In the genomic region with DNA sequence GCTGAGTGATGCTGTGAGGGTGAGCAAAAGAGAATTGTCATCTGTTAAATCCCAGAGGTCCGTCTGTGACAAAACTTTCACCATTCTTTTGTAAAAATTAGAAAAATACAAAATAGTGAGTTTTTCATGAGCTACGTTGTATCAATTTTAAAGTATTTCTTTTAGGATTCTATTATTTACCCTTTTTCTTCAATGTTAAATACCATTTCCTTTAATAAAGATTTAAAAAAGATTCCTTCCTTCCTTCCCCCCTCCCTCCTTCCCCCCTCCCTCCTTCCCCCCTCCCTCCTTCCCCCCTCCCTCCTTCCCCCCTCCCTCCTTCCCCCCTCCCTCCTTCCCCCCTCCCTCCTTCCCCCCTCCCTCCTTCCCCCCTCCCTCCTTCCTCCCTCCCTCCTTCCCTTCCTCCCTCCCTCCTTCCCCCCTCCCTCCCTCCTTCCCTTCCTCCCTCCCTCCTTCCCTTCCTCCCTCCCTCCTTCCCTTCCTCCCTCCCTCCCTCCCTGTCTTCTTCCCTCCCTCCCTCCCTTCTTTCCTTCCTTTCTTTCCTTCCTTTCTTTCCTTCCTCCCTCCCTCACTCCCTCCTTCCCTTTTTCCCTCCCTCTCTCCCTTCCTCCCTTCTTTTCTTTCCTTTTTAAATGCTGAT, we compare ENCODE assay signal across 8 cellular contexts.
A peak's percentile ranks its signal among the peaks of the same experiment; 100 is the strongest.
DNase-seq lines count a peak whose midpoint lies in the region; ATAC-seq, FAIRE-seq and TF ChIP-seq lines count a peak whose summit lies in the region.
"Not testable (repeated sequence)": the region's sequence is repeated elsewhere in the genome, so short reads cannot be mapped to it uniquely, and the experiment has no call there.

No MANE protein-coding gene starts in this region.

- H3K9me1 ChIP-seq in K562 (ENCODE audit: control insufficient read depth, insufficient read depth, low read length): not testable (repeated sequence)

- not testable (repeated sequence) for H3K27ac ChIP-seq in H9 (ENCODE audit: insufficient read length, low read depth, low read length); K562 (ENCODE audit: extremely low read depth, low read depth, low read length); H1 (ENCODE audit: low read depth, low read length); iPS-20b (ENCODE audit: low read length); neural progenitor cell
- H3K27ac ChIP-seq in sigmoid colon (peak overlapping the region in 3 of 4 donors; percentile 44 to 77 (median 47)), vagina (peak overlapping the region; percentile 20)

- not testable (repeated sequence) for H3K4me3 Mint-ChIP-seq in H9, WTC11, neural progenitor cell

- TF ChIP-seq RAD21 in K562 (CRISPR knock-in tag; conservative IDR thresholded peaks at IDR 0.05 in 1 of 2, IDR thresholded peaks at IDR 0.05 in 1 of 2); H1 (IDR thresholded peaks at IDR 0.05 in 1 of 2, conservative IDR thresholded peaks at IDR 0.05 in 1 of 2; ENCODE audit: low read depth in 2 of 2, low read length in 2 of 2): not testable (repeated sequence)

- H3K4me2 ChIP-seq in H9 (ENCODE audit: insufficient read depth, insufficient read length, low read length); K562 (ENCODE audit: insufficient read depth, low read length): not testable (repeated sequence)
- H3K4me2 ChIP-seq in H1 (ENCODE audit: insufficient read depth in 1 of 2, low read depth in 2 of 2, low read length in 2 of 2) (0 out of 4 replicates have a peak overlapping the region, but pooled peaks of 1 of the 2 experiments have one; percentile 28), neural progenitor cell (peak overlapping the region; percentile 73)

- H3K23ac ChIP-seq in H9 (ENCODE audit: insufficient read length, low read depth, low read length); H1 (ENCODE audit: insufficient read length): not testable (repeated sequence)

- not testable (repeated sequence) for H4K20me1 ChIP-seq in H9 (ENCODE audit: control insufficient read depth, insufficient read depth, insufficient read length); K562 (replicated peaks; ENCODE audit: control insufficient read depth, insufficient read depth, low read length); H1 (replicated peaks in 1 of 2; ENCODE audit: control insufficient read depth in 1 of 2, insufficient read depth in 2 of 2, low read length in 2 of 2); neural progenitor cell (ENCODE audit: low read depth)

- not testable (repeated sequence) for H3K27me3 ChIP-seq in H9 (ENCODE audit: insufficient read depth, low read length); K562 (ENCODE audit: control insufficient read depth in 2 of 2, insufficient read depth in 2 of 2, low read length in 2 of 2); H1 (replicated peaks in 1 of 4; ENCODE audit: control insufficient read depth in 3 of 4, extremely low read depth in 1 of 4, insufficient read depth in 3 of 4, low read length in 3 of 4); iPS-20b (ENCODE audit: insufficient read depth, low read length); neural progenitor cell; sigmoid colon; vagina

- H3K36me3 ChIP-seq in K562 (ENCODE audit: control insufficient read depth, insufficient read depth, low read length); H1 (ENCODE audit: control insufficient read depth in 2 of 4, insufficient read depth in 4 of 4, low read length in 3 of 4); iPS-20b (ENCODE audit: insufficient read depth, low read depth, low read length); neural progenitor cell; sigmoid colon; vagina: not testable (repeated sequence)

- not testable (repeated sequence) for H3K4ac ChIP-seq in H9 (ENCODE audit: low read depth, low read length)
- H3K4ac ChIP-seq in H1 (replicated peaks; ENCODE audit: insufficient read length, low read depth, low read length): peak overlapping the region; percentile 24

- not testable (repeated sequence) for H2BK20ac ChIP-seq in H9 (ENCODE audit: low read depth, low read length, poor library complexity, severe bottlenecking); H1 (ENCODE audit: low read length)

- DNase-seq in H9; WTC11 (ENCODE audit: low spot score); K562 (ENCODE audit: extremely low read depth in 1 of 4, low spot score in 3 of 4); H1 (ENCODE audit: low read depth in 1 of 2, low spot score in 2 of 2); neural progenitor cell (ENCODE audit: low spot score); sigmoid colon; vagina (ENCODE audit: extremely low spot score in 2 of 2): not testable (repeated sequence)

- H2AK5ac ChIP-seq in H9 (ENCODE audit: insufficient read length, low read length); H1 (ENCODE audit: low read depth, low read length): not testable (repeated sequence)

- TF ChIP-seq CTCF in H9 (conservative IDR thresholded peaks at IDR 0.05); WTC11 (IDR thresholded peaks at IDR 0.05); K562 (IDR thresholded peaks at IDR 0.05 in 2 of 3, conservative IDR thresholded peaks at IDR 0.05 in 1 of 3; ENCODE audit: insufficient read depth in 2 of 3, low read depth in 1 of 3, low read length in 3 of 3); H1 (IDR thresholded peaks at IDR 0.05; ENCODE audit: control extremely low read depth in 1 of 3, insufficient read depth in 1 of 3, low read depth in 1 of 3, low read length in 3 of 3); neural progenitor cell (IDR thresholded peaks at IDR 0.05); sigmoid colon (IDR thresholded peaks at IDR 0.05); vagina (IDR thresholded peaks at IDR 0.05): not testable (repeated sequence)

- not testable (repeated sequence) for H3K79me1 ChIP-seq in H9 (ENCODE audit: insufficient read depth, low read depth, low read length, poor library complexity, severe bottlenecking); H1 (ENCODE audit: low read depth, low read length)

- not testable (repeated sequence) for FAIRE-seq in K562 (lab: Jason Lieb, UNC); H1 (lab: Jason Lieb, UNC)

- H2BK5ac ChIP-seq in H9 (ENCODE audit: insufficient read length, low read length); H1 (ENCODE audit: low read depth, low read length): not testable (repeated sequence)

- peaks cover 16% of the 10 kb centered on the region for H3K4me1 ChIP-seq in H9 (ENCODE audit: insufficient read depth, low read length)
- not testable (repeated sequence) for H3K4me1 ChIP-seq in K562 (replicated peaks in 1 of 2; ENCODE audit: control insufficient read depth in 2 of 2, insufficient read depth in 2 of 2, low read length in 2 of 2)
- H3K4me1 ChIP-seq in H1 (replicated peaks in 1 of 4; ENCODE audit: control insufficient read depth in 3 of 4, insufficient read depth in 4 of 4, low read length in 3 of 4): peaks cover 4 to 15% (median 12%) of the 10 kb centered on the region in 4 experiments; a peak in 5 of 7 replicates
- peaks cover 36% of the 10 kb centered on the region for H3K4me1 ChIP-seq in iPS-20b (ENCODE audit: insufficient read depth, low read length)
- peaks cover 47% of the 10 kb centered on the region for H3K4me1 ChIP-seq in neural progenitor cell
- peaks cover 0 to 36% (median 28%) of the 10 kb centered on the region in 4 donors for H3K4me1 ChIP-seq in sigmoid colon
- peaks cover 11% of the 10 kb centered on the region for H3K4me1 ChIP-seq in vagina

- not testable (repeated sequence) for H3K14ac ChIP-seq in H9 (ENCODE audit: insufficient read depth, low read length); H1 (ENCODE audit: insufficient read length)

- not testable (repeated sequence) for H3K9me3 Mint-ChIP-seq in H9, WTC11, neural progenitor cell

- POLR2A ChIA-PET in WTC11 (lab: Charles Lee); H1 (lab: Charles Lee; ENCODE audit: partially characterized antibody): not testable (repeated sequence)
- POLR2A ChIA-PET in K562 (lab: Yijun Ruan, JAX): interaction anchor here (0.5 kb wide), 1 partner anchor 99 kb away, joined by 3 read pairs; no protein-coding TSS in a partner anchor

- H2AFZ ChIP-seq in H9 (ENCODE audit: low read length); K562 (ENCODE audit: low read depth, low read length); H1 (ENCODE audit: low read length); neural progenitor cell (replicated peaks): not testable (repeated sequence)

- not testable (repeated sequence) for TF ChIP-seq EP300 in K562 (IDR thresholded peaks at IDR 0.05; ENCODE audit: low read length); H1 (IDR thresholded peaks at IDR 0.05; ENCODE audit: borderline replicate concordance in 1 of 2, low read depth in 2 of 2, low read length in 2 of 2); sigmoid colon (IDR thresholded peaks at IDR 0.05)

- no CpG with 5 or more reads among the region's 2 CpGs for WGBS in H9 (ENCODE audit: extremely low coverage, insufficient read length, low lambda C conversion rate)
- WGBS in K562 (ENCODE audit: insufficient coverage, low coverage, missing lambda C conversion rate): 0% methylated on average over 2 of the region's 2 CpGs
- 94% methylated on average over 2 of the region's 2 CpGs; no CpG with 5 or more reads in 1 of the 2 experiments for WGBS in H1 (ENCODE audit: extremely low coverage in 1 of 2, insufficient coverage in 1 of 2, insufficient read length in 1 of 2, insufficient replicate concordance in 2 of 2, low coverage in 1 of 2, low lambda C conversion rate in 2 of 2, missing lambda C conversion rate in 1 of 2), 2 experiments
- 92 to 97% methylated on average over 2 of the region's 2 CpGs for WGBS in sigmoid colon, 2 donors

- not testable (repeated sequence) for H3K4me3 ChIP-seq in K562; H1 (ENCODE audit: extremely low read depth in 1 of 4, insufficient read depth in 2 of 4, low read depth in 3 of 4, low read length in 4 of 4); iPS-20b (ENCODE audit: low read length); neural progenitor cell; sigmoid colon; vagina

- in situ Hi-C loops in K562 (cut with MboI): not testable (repeated sequence)

- peak overlapping the region; percentile 47 to 94 (median 79); a peak in 5 of 7 replicates for H3K27ac Mint-ChIP-seq in H9
- peak overlapping the region; percentile 85 for H3K27ac Mint-ChIP-seq in WTC11
- peak overlapping the region; percentile 84 for H3K27ac Mint-ChIP-seq in neural progenitor cell

- not testable (repeated sequence) for H3T11ph ChIP-seq in H9 (ENCODE audit: low read length)

- H2BK120ac ChIP-seq in H9 (ENCODE audit: low read depth, low read length, poor library complexity, severe bottlenecking); H1 (replicated peaks; ENCODE audit: low read depth, low read length): not testable (repeated sequence)

- not testable (repeated sequence) for H3K79me2 ChIP-seq in H9 (ENCODE audit: insufficient read depth, low read length); K562 (ENCODE audit: control insufficient read depth, insufficient read depth, low read length); H1 (ENCODE audit: control insufficient read depth in 1 of 2, insufficient read depth in 2 of 2, low read length in 2 of 2); neural progenitor cell (ENCODE audit: low read depth)

- not testable (repeated sequence) for TF ChIP-seq POLR2A in K562 (conservative IDR thresholded peaks at IDR 0.05); H1 (IDR thresholded peaks at IDR 0.05; ENCODE audit: control extremely low read depth in 1 of 2, low read depth in 2 of 2, low read length in 2 of 2); sigmoid colon (IDR thresholded peaks at IDR 0.05); vagina (IDR thresholded peaks at IDR 0.05)

- not testable (repeated sequence) for H3K27me3 Mint-ChIP-seq in H9 (ENCODE audit: low read depth); WTC11 (ENCODE audit: low read depth); neural progenitor cell (ENCODE audit: insufficient read depth, low read depth)

- CTCF ChIA-PET in WTC11 (lab: Charles Lee); K562 (lab: Yijun Ruan, JAX; ENCODE audit: low intra/inter-chr PET ratio): not testable (repeated sequence)
- CTCF ChIA-PET in H1 (lab: Charles Lee; ENCODE audit: partially characterized antibody): interaction anchor here (1.0 to 1.3 kb wide), 2 partner anchors 20 to 47 kb away, joined by 3 read pairs; no protein-coding TSS in a partner anchor

- H4K8ac ChIP-seq in H9 (replicated peaks; ENCODE audit: insufficient read length, low read depth, low read length); H1 (ENCODE audit: extremely low read depth, insufficient read depth, low read length): not testable (repeated sequence)

- not testable (repeated sequence) for H3K9ac ChIP-seq in H9 (ENCODE audit: extremely low read depth, insufficient read length, low read length); K562 (ENCODE audit: insufficient read depth in 1 of 2, low read depth in 2 of 2, low read length in 2 of 2); neural progenitor cell
- 0 out of 7 replicates have a peak overlapping the region, but pooled peaks of 1 of the 4 experiments have one; percentile 17 for H3K9ac ChIP-seq in H1 (replicated peaks in 1 of 4; ENCODE audit: extremely low read depth in 1 of 4, low read depth in 3 of 4, low read length in 3 of 4)
- H3K9ac ChIP-seq in iPS-20b (ENCODE audit: low read depth, low read length): 0 out of 2 replicates have a peak overlapping the region, but pooled peaks have one; percentile 24

- not testable (repeated sequence) for ATAC-seq in WTC11, K562

- BruUV-seq in K562 (replicated peaks; lab: Mats Ljungman, UMichigan): not testable (repeated sequence)

- H4K91ac ChIP-seq in H9 (ENCODE audit: insufficient read length, low read depth, low read length); H1 (replicated peaks; ENCODE audit: insufficient read length, low read length): not testable (repeated sequence)

- not testable (repeated sequence) for H3K18ac ChIP-seq in H9 (ENCODE audit: insufficient read length, low read depth, low read length); H1 (ENCODE audit: extremely low read depth, low read length)

- not testable (repeated sequence) for H3K56ac ChIP-seq in H9 (ENCODE audit: insufficient read length, low read depth, low read length); H1 (replicated peaks; ENCODE audit: insufficient read length, low read depth, low read length)

- H2BK15ac ChIP-seq in H9 (ENCODE audit: low read depth, low read length); H1 (ENCODE audit: low read length): not testable (repeated sequence)

- H3K36me3 Mint-ChIP-seq in H9 (ENCODE audit: insufficient read depth in 1 of 3, low read depth in 3 of 3); WTC11; neural progenitor cell: not testable (repeated sequence)

- H4K5ac ChIP-seq in H9 (ENCODE audit: insufficient read length, low read depth, low read length); H1 (ENCODE audit: insufficient read length, low read depth, low read length): not testable (repeated sequence)

- intact Hi-C loops in K562 (cut with micrococcal nuclease); vagina (cut with DNase I): not testable (repeated sequence)
- intact Hi-C loops in sigmoid colon (cut with DNase I): loop anchor here (10.0 kb wide), 2 partner anchors 100 to 730 kb away; no protein-coding TSS in a partner anchor

- H3K4me1 Mint-ChIP-seq in H9: peaks cover 42 to 46% of the 10 kb centered on the region in 2 experiments
- H3K4me1 Mint-ChIP-seq in WTC11: peaks cover 68% of the 10 kb centered on the region
- peaks cover 56% of the 10 kb centered on the region for H3K4me1 Mint-ChIP-seq in neural progenitor cell

- H2BK12ac ChIP-seq in H9 (ENCODE audit: insufficient read length, low read depth, low read length): not testable (repeated sequence)
- H2BK12ac ChIP-seq in H1 (ENCODE audit: low read depth, low read length): 0 out of 2 replicates have a peak overlapping the region, but pooled peaks have one; percentile 29

- peaks cover 36% of the 10 kb centered on the region for H3F3A ChIP-seq in neural progenitor cell (ENCODE audit: low read depth)

- H3K23me2 ChIP-seq in H9 (ENCODE audit: insufficient read length, low read depth, low read length, poor library complexity, severe bottlenecking); H1 (ENCODE audit: low read depth, low read length): not testable (repeated sequence)

- H3K9me3 ChIP-seq in H9 (ENCODE audit: control insufficient read depth, low read depth, low read length); K562 (replicated peaks; ENCODE audit: control insufficient read depth, insufficient read depth, low read depth, low read length); H1 (ENCODE audit: insufficient read depth in 2 of 2, low read depth in 1 of 2, low read length in 1 of 2); iPS-20b (ENCODE audit: insufficient read depth, low read depth, low read length); neural progenitor cell (ENCODE audit: low read depth); sigmoid colon; vagina: not testable (repeated sequence)
